8 cellular contexts compared by ENCODE assay signal in genomic region chr5:64165500-64166200, GRCh38. TPM values are rescaled to one million over a fixed set of nuclear protein-coding genes. Genes with fewer than 3 reads are reported as not detected.
A peak's percentile ranks its signal among the peaks of the same experiment; 100 is the strongest.
DNase-seq lines count a peak whose midpoint lies in the region; ATAC-seq and TF ChIP-seq lines count a peak whose summit lies in the region.

TSS of gene RNF180 (plus strand) at chr5:64165843. CDS start at chr5:64200808, 34,965 bp downstream.

- 0 to 1% methylated on average over 24 to 65 of the region's 88 CpGs for WGBS in tibial nerve, 2 donors

- H3K27ac ChIP-seq in ACC112 (ENCODE audit: low read depth, low read length) (no peak within 1 kb of the TSS), RWPE1 (no peak within 1 kb of the TSS), tibial nerve (peak within 1 kb of the TSS; percentile 48 to 86 (median 60))

- H3K27me3 ChIP-seq in ACC112 (ENCODE audit: insufficient read depth, low read length) (peaks cover 35% of the 10 kb centered on the region), tibial nerve (peaks cover 0 to 4% of the 10 kb centered on the region in 2 donors)

- H3K4me1 Mint-ChIP-seq in mesothelial cell of epicardium, result peaks cover 11% of the 10 kb centered on the region

- H3K4me3 ChIP-seq in ACC112 (ENCODE audit: low read depth, low read length) (peak within 1 kb of the TSS; percentile 85), epithelial cell of esophagus (ENCODE audit: low read length) (peak within 1 kb of the TSS; percentile 65), tibial nerve (peak within 1 kb of the TSS; percentile 47 to 86 (median 72))

- no peak for TF ChIP-seq EP300 in tibial nerve (IDR thresholded peaks at IDR 0.05)

- no peak for TF ChIP-seq CTCF in RWPE1 (conservative IDR thresholded peaks at IDR 0.05; ENCODE audit: low read depth)
- no peak for TF ChIP-seq CTCF in epithelial cell of esophagus (IDR thresholded peaks at IDR 0.05; ENCODE audit: insufficient read depth, low read depth, low read length, missing control alignments)
- TF ChIP-seq CTCF in mesothelial cell of epicardium (IDR thresholded peaks at IDR 0.05; ENCODE audit: unreplicated experiment), result no peak
- TF ChIP-seq CTCF in tibial nerve (IDR thresholded peaks at IDR 0.05), result no peak

- TF ChIP-seq POLR2A in tibial nerve (IDR thresholded peaks at IDR 0.05), result no peak

- H3K79me2 ChIP-seq in ACC112 (ENCODE audit: control insufficient read depth, insufficient read depth, low read length, unreplicated experiment), result no peaks in the 10 kb centered on the region

- no peaks in the 10 kb centered on the region for H3K36me3 ChIP-seq in ACC112 (ENCODE audit: insufficient read depth, low read length)
- H3K36me3 ChIP-seq in tibial nerve, result no peaks in the 10 kb centered on the region

- CTCF ChIA-PET in RWPE1 (lab: Yijun Ruan, JAX), result interaction anchor here (1.3 kb wide), 1 partner anchor 18 kb away, joined by 7 read pairs; no protein-coding TSS in a partner anchor

- H3K4me3 Mint-ChIP-seq in mesothelial cell of epicardium, result peak within 1 kb of the TSS; percentile 87

- H3K27ac Mint-ChIP-seq in mesothelial cell of epicardium, result peak within 1 kb of the TSS; percentile 86

- peak within 1 kb of the TSS; percentile 91 for H2AFZ ChIP-seq in ACC112 (ENCODE audit: low read length, unreplicated experiment)

- no peaks in the 10 kb centered on the region for H3K36me3 Mint-ChIP-seq in mesothelial cell of epicardium

- no peaks in the 10 kb centered on the region for H3K9me3 Mint-ChIP-seq in mesothelial cell of epicardium

- ATAC-seq in GM19397 (IDR thresholded peaks at IDR 0.05; ENCODE audit: unreplicated experiment), result peak; percentile 54

- POLR2A ChIA-PET in RWPE1 (lab: Yijun Ruan, JAX; ENCODE audit: low non-redundant PET), result no interaction called here

- H3K27me3 Mint-ChIP-seq in mesothelial cell of epicardium (ENCODE audit: low read depth), result peaks cover 36% of the 10 kb centered on the region

- no peaks in the 10 kb centered on the region for H3K4me1 ChIP-seq in ACC112 (ENCODE audit: control insufficient read depth, insufficient read depth, low read length, unreplicated experiment)
- peaks cover 0 to 11% (median 0%) of the 10 kb centered on the region in 4 donors for H3K4me1 ChIP-seq in tibial nerve

- DNase-seq in RWPE1 (ENCODE audit: low spot score), result peak; percentile 44
- peak; percentile 59 for DNase-seq in epithelial cell of esophagus (ENCODE audit: low read depth)
- DNase-seq in mesothelial cell of epicardium (ENCODE audit: low spot score in 2 of 2, unreplicated experiment in 2 of 2), result peak; percentile 36 to 71
- no peak for DNase-seq in tibial nerve (ENCODE audit: low spot score in 2 of 2)
- DNase-seq in amniotic stem cell (lab: John Stamatoyannopoulos, UW), result no peak
- no peak for DNase-seq in NCI-H2029 (lab: John Stamatoyannopoulos, UW)

- H3K9me3 ChIP-seq in tibial nerve, result no peaks in the 10 kb centered on the region

RNA-seq across cellular contexts. Expression of gene RNF180, which starts in this region (rescaled TPM):
- total RNA-seq in mesothelial cell of epicardium (7.9 to 10.0 TPM (median 8.6 TPM) in 3 replicates), tibial nerve (10 to 100 TPM in 2 of 4 donors, 1 to 10 TPM in 2; 6.0 to 13.1 (median 10.1) TPM)

Comparison
In these comparisons a context has a peak if more than half of its experiments do, and no peak if none do; other contexts are left out.
1. H3K27ac ChIP-seq: peak in tibial nerve (4 of 4); none in ACC112 (single experiment) and RWPE1 (single experiment).
2. DNase-seq: peak in RWPE1 (single experiment), epithelial cell of esophagus (single experiment) and mesothelial cell of epicardium (2 of 2); none in tibial nerve (0 of 2), amniotic stem cell (single experiment) and NCI-H2029 (single experiment).
3. Peak in every context shown above with its lines, with median percentiles within 50 percentile points of each other: H3K4me3 ChIP-seq.